Comparison of ENCODE assay signal across 15 cellular contexts in the genomic region with DNA sequence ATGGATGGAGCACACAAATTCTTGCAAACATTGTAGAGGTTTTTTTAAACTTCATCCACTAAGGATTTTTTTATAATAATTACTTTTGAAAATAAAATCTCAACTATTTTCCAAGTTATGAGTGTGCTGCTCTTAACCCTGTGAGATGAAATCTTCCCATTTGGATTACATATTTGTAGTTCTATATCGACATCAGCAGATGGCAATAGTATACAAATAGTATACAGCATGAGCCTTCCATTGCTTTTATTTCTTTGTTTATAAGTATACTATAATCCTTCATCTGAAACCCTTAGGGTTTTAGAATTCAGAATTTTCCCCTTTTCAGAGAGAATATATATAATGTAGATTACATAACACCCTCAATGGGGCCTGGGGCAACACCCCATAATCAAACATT.
DNase-seq lines count a peak whose midpoint lies in the region; ATAC-seq, FAIRE-seq and TF ChIP-seq lines count a peak whose summit lies in the region.
"Had no signal": no experiment of that assay in that cellular context is flagged by ENCODE, and none has a peak within 500 bp of the region (broad histone marks: within the 10 kb centered on the region; RNA-seq: fewer than 3 reads in every experiment).

No MANE protein-coding gene starts in this region.

- POLR2A ChIA-PET in CD8-positive, alpha-beta T cell (lab: Charles Lee) = no interaction called here

- TF ChIP-seq CTCF in CD8-positive, alpha-beta T cell (IDR thresholded peaks at IDR 0.05) = peak; percentile 21
- peak in 3 of 4 donors; percentile 7 to 25 (median 24) for TF ChIP-seq CTCF in right lobe of liver (IDR thresholded peaks at IDR 0.05)

- H3K18ac ChIP-seq in mesendoderm (ENCODE audit: low read length) = no peak overlapping the region

- CTCF ChIA-PET in CD8-positive, alpha-beta T cell (lab: Charles Lee) = interaction anchor here (0.9 to 1.8 kb wide), 4 partner anchors 19 to 107 kb away, joined by 3 to 4 read pairs (median 4); no protein-coding TSS in a partner anchor

- H4K5ac ChIP-seq in mesendoderm (ENCODE audit: low read length) = no peak overlapping the region

- H2BK15ac ChIP-seq in mesendoderm (replicated peaks; ENCODE audit: low read depth) = no peak overlapping the region

- H3K4ac ChIP-seq in mesendoderm (ENCODE audit: low read depth, low read length) = no peak overlapping the region

- H3K9me3 ChIP-seq in CD8-positive, alpha-beta T cell (ENCODE audit: low read length) = no peaks in the 10 kb centered on the region
- H3K9me3 ChIP-seq in right lobe of liver = no peaks in the 10 kb centered on the region
- H3K9me3 ChIP-seq: SJSA1 had no signal

- no peaks in the 10 kb centered on the region for H3K79me1 ChIP-seq in mesendoderm (ENCODE audit: low read length)

- TF ChIP-seq POLR2A in right lobe of liver (IDR thresholded peaks at IDR 0.05) = no peak

- no peaks in the 10 kb centered on the region for H3K27me3 Mint-ChIP-seq in CD8-positive, alpha-beta T cell (ENCODE audit: low read depth)
- H3K27me3 Mint-ChIP-seq: activated CD4-positive, alpha-beta T cell treated with anti-CD3 and anti-CD28 coated beads for 36 hours had no signal

- no peaks in the 10 kb centered on the region for H3K4me1 Mint-ChIP-seq in CD8-positive, alpha-beta T cell (ENCODE audit: low read depth)
- H3K4me1 Mint-ChIP-seq: activated CD4-positive, alpha-beta T cell treated with anti-CD3 and anti-CD28 coated beads for 36 hours had no signal

- H3K36me3 ChIP-seq in CD8-positive, alpha-beta T cell (ENCODE audit: insufficient read depth, low read length) = no peaks in the 10 kb centered on the region
- peaks cover 0 to 10% (median 6%) of the 10 kb centered on the region in 4 donors for H3K36me3 ChIP-seq in right lobe of liver
- no peaks in the 10 kb centered on the region for H3K36me3 ChIP-seq in mesendoderm (ENCODE audit: control insufficient read depth, insufficient read depth, low read length)

- no peak overlapping the region for H3K9ac ChIP-seq in mesendoderm (ENCODE audit: low read length)

- H2AK5ac ChIP-seq in mesendoderm (ENCODE audit: low read length) = no peak overlapping the region

- H3K23ac ChIP-seq in mesendoderm (ENCODE audit: low read length) = no peak overlapping the region

- WGBS in right lobe of liver (ENCODE audit: insufficient coverage, low coverage, low lambda C conversion rate, missing lambda C conversion rate) = 64% methylated on average over 1 of the region's 1 CpG
- no CpG with 5 or more reads among the region's 1 CpG for WGBS in mesendoderm (ENCODE audit: extremely low coverage, insufficient coverage, low lambda C conversion rate)

- H3K56ac ChIP-seq in mesendoderm (ENCODE audit: low read length) = no peak overlapping the region

- no peaks in the 10 kb centered on the region for H3K9me3 Mint-ChIP-seq in CD8-positive, alpha-beta T cell

- H3K4me1 ChIP-seq in CD8-positive, alpha-beta T cell (ENCODE audit: insufficient read depth, low read length) = no peaks in the 10 kb centered on the region
- H3K4me1 ChIP-seq in right lobe of liver (no peaks in the 10 kb centered on the region), mesendoderm (ENCODE audit: control insufficient read depth, low read depth, low read length) (no peaks in the 10 kb centered on the region)
- H3K4me1 ChIP-seq: SJSA1 had no signal

- no peak overlapping the region for H3K4me3 Mint-ChIP-seq in CD8-positive, alpha-beta T cell
- H3K4me3 Mint-ChIP-seq: activated CD4-positive, alpha-beta T cell treated with anti-CD3 and anti-CD28 coated beads for 36 hours had no signal

- peaks cover 10% of the 10 kb centered on the region for H3K36me3 Mint-ChIP-seq in CD8-positive, alpha-beta T cell

- no peak overlapping the region for H2BK5ac ChIP-seq in mesendoderm (ENCODE audit: low read length)

- intact Hi-C loops in CD8-positive, alpha-beta T cell (cut with DNase I, micrococcal nuclease) = loop anchor here (1.0 kb wide), 1 partner anchor 73 kb away; no protein-coding TSS in a partner anchor
- intact Hi-C loops in right lobe of liver (cut with DNase I) = no loop called here

- no peak overlapping the region for H3K4me3 ChIP-seq in CD8-positive, alpha-beta T cell (ENCODE audit: low read depth, low read length)
- H3K4me3 ChIP-seq in right lobe of liver (no peak overlapping the region), mesendoderm (ENCODE audit: low read length) (no peak overlapping the region)
- H3K4me3 ChIP-seq: SJSA1 had no signal

- ATAC-seq in CD8-positive, alpha-beta T cell = peak; percentile 55
- peak; percentile 36 to 58 (median 48) for ATAC-seq in right lobe of liver
- ATAC-seq in HG02763 (IDR thresholded peaks at IDR 0.05; ENCODE audit: unreplicated experiment) = no peak
- ATAC-seq: activated CD4-positive, alpha-beta T cell treated with anti-CD3 and anti-CD28 coated beads for 36 hours had no signal

- FAIRE-seq in TTC549 (lab: Jason Lieb, UNC) = peak; percentile 49
- FAIRE-seq: keratinocyte had no signal

- H3K4me2 ChIP-seq in mesendoderm (ENCODE audit: low read length) = no peak overlapping the region

- H4K8ac ChIP-seq in mesendoderm (ENCODE audit: low read depth, low read length) = no peak overlapping the region

- H3K27me3 ChIP-seq in CD8-positive, alpha-beta T cell (ENCODE audit: insufficient read depth, low read length) = no peaks in the 10 kb centered on the region
- H3K27me3 ChIP-seq in right lobe of liver (no peaks in the 10 kb centered on the region), mesendoderm (ENCODE audit: insufficient read depth, low read length, poor library complexity) (no peaks in the 10 kb centered on the region)
- H3K27me3 ChIP-seq: SJSA1 had no signal

- DNase-seq in CD8-positive, alpha-beta T cell = no peak
- DNase-seq in HT-29 (ENCODE audit: low spot score) (peak; percentile 56), right lobe of liver (no peak), mesendoderm (no peak), mesenteric fat pad (ENCODE audit: low spot score) (no peak)
- DNase-seq in stimulated activated CD4-positive, alpha-beta T cell treated with anti-CD3 and anti-CD28 coated beads, Interleukin-4, amount 100 ng/mL, for 4 hours = no peak
- DNase-seq: activated CD4-positive, alpha-beta T cell treated with anti-CD3 and anti-CD28 coated beads for 36 hours; activated effector memory CD4-positive, alpha-beta T cell treated with Interleukin-2 at 50 U/mL for 16 hours; NCI-H2171 treated with DMSO at 0.1 percent for 48 hours; occipital lobe; stimulated activated naive CD4-positive, alpha-beta T cell treated with Interleukin-2 at 50 U/mL for 16 hours had no signal

- H2BK120ac ChIP-seq in mesendoderm (ENCODE audit: low read depth, low read length) = no peak overlapping the region

- H3K27ac Mint-ChIP-seq in CD8-positive, alpha-beta T cell = no peak overlapping the region
- H3K27ac Mint-ChIP-seq: activated CD4-positive, alpha-beta T cell treated with anti-CD3 and anti-CD28 coated beads for 36 hours had no signal

- no peak overlapping the region for H3K27ac ChIP-seq in CD8-positive, alpha-beta T cell (ENCODE audit: low read depth, low read length)
- H3K27ac ChIP-seq in right lobe of liver = no peak overlapping the region
- no peak overlapping the region for H3K27ac ChIP-seq in mesendoderm (ENCODE audit: low read depth, low read length)
- H3K27ac ChIP-seq: SJSA1 had no signal

- no peaks in the 10 kb centered on the region for H3K79me2 ChIP-seq in mesendoderm (ENCODE audit: control insufficient read depth, insufficient read depth, low read length)

Comparison
In these comparisons a context has a peak if more than half of its experiments do, and no peak if none do; other contexts are left out.
1. intact Hi-C loops: an anchor here in CD8-positive, alpha-beta T cell (1.0 kb wide); none called in right lobe of liver.